In the genomic region with DNA sequence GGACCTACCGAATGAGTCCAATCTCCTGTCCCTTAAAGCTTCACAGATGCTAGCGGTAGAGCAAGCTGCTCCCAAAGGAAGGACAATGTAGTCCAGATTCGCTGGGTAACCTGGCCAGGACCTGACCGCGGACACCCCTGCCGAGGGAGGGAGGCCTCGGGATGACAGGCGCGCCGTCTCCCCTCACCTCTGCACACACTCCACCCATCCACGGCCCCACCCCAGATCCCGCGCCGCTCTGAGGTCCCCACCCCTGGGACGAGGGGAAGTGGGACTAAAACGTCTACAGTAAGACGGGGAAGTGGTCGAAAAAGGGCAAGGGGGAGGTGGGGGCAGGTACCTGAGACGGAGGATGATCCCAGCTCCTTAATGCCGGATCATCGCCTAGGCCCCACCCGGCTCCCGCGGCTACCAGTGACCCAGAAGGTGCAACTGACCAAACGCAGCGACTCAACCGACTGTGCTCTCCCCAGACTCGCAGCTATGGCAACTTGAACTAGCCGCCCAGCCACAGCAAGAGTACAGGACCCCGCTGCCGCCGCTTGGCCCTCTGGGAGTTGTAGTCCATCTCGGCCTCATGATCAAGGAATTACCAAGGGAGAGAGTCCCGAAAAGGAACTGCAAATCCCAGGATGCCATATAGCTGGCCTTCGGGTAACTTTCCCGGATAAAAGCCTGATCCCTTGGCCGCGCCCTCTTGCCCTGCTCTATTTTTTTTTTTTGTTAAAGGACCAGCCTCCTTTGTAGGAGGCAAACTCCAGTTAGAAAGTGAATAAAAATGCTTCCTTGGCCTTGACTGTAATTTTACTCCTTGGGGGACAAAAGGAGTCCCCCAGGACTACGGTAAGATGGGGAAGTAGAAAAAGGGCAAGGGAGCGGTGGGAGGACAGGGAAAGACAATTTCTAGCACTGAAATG, we compare ENCODE assay signal across 8 cellular contexts. TPM values are rescaled to one million over a fixed set of nuclear protein-coding genes. Genes with fewer than 3 reads are reported as not detected.
DNase-seq lines count a peak whose midpoint lies in the region; ATAC-seq, FAIRE-seq and TF ChIP-seq lines count a peak whose summit lies in the region.

A gene (minus strand): TSS at position 498 of the 917 bp plus-strand sequence.

- H3K4me1 ChIP-seq in adipocyte (ENCODE audit: control insufficient read depth, insufficient read depth, low read length) (peaks cover 10% of the 10 kb centered on the region), trophoblast cell (ENCODE audit: control insufficient read depth in 1 of 2, insufficient read depth in 2 of 2, low read length in 2 of 2) (no peaks in the 10 kb centered on the region), transverse colon (peaks cover 0 to 18% (median 13%) of the 10 kb centered on the region in 4 donors)

- no peak for TF ChIP-seq EP300 in transverse colon (IDR thresholded peaks at IDR 0.05; ENCODE audit: low read depth)

- POLR2A ChIA-PET in T-cell (lab: Charles Lee): interaction anchor here in 1 of 2 donors (0.6 kb wide), 2 partner anchors 16 to 49 kb away, joined by 3 read pairs; no protein-coding TSS in a partner anchor

- H3K18ac ChIP-seq in trophoblast cell (ENCODE audit: low read length): no peak within 1 kb of the TSS

- peak within 1 kb of the TSS; percentile 87 to 92 (median 87) for H3K4me3 Mint-ChIP-seq in T-cell

- peak within 1 kb of the TSS; percentile 48 for H4K91ac ChIP-seq in trophoblast cell (ENCODE audit: low read depth, low read length)

- peak within 1 kb of the TSS; percentile 11 for H3K14ac ChIP-seq in trophoblast cell (ENCODE audit: low read length)

- H3K36me3 ChIP-seq in adipocyte (ENCODE audit: control insufficient read depth, insufficient read depth, low read length, severe bottlenecking) (no peaks in the 10 kb centered on the region), trophoblast cell (ENCODE audit: control insufficient read depth in 1 of 2, insufficient read depth in 2 of 2, low read length in 2 of 2) (peaks cover 0 to 1% of the 10 kb centered on the region in 2 experiments), transverse colon (no peaks in the 10 kb centered on the region)

- H2BK12ac ChIP-seq in trophoblast cell (ENCODE audit: low read length): no peak within 1 kb of the TSS

- no peaks in the 10 kb centered on the region for H3K36me3 Mint-ChIP-seq in T-cell

- no peak within 1 kb of the TSS for H2BK120ac ChIP-seq in trophoblast cell (ENCODE audit: insufficient read depth, low read length, poor library complexity)

- H3K79me1 ChIP-seq in trophoblast cell (ENCODE audit: low read length): peaks cover 3% of the 10 kb centered on the region

- H3K4me3 ChIP-seq in adipocyte (ENCODE audit: low read length) (peak within 1 kb of the TSS; percentile 98), trophoblast cell (ENCODE audit: low read depth, low read length) (peak within 1 kb of the TSS; percentile 93), transverse colon (peak within 1 kb of the TSS; percentile 52 to 80 (median 65))

- peaks cover 16 to 31% (median 29%) of the 10 kb centered on the region in 3 donors for H3K4me1 Mint-ChIP-seq in T-cell

- H2AFZ ChIP-seq in trophoblast cell (ENCODE audit: insufficient read depth, low read length, poor library complexity): peak within 1 kb of the TSS; percentile 79

- WGBS in trophoblast cell (ENCODE audit: extremely low coverage, insufficient coverage, insufficient read length): no CpG with 5 or more reads among the region's 40 CpGs
- 2 to 7% methylated on average over 7 to 40 of the region's 40 CpGs for WGBS in transverse colon (ENCODE audit: low coverage in 1 of 2), 2 donors

- no peak for TF ChIP-seq CTCF in transverse colon (IDR thresholded peaks at IDR 0.05)

- no peak within 1 kb of the TSS for H2BK5ac ChIP-seq in trophoblast cell (ENCODE audit: low read depth, low read length, poor library complexity)

- peak; percentile 99 for ATAC-seq in HG02798 (IDR thresholded peaks at IDR 0.05; ENCODE audit: poor library complexity, unreplicated experiment)
- ATAC-seq in T-cell (replicated peaks in 1 of 4): peak; percentile 93 to 98 (median 96)

- H3K4me2 ChIP-seq in trophoblast cell (ENCODE audit: low read length): peak within 1 kb of the TSS; percentile 66

- peak within 1 kb of the TSS; percentile 4 for H3K4ac ChIP-seq in trophoblast cell (ENCODE audit: low read depth, low read length)

- H3K9me3 Mint-ChIP-seq in T-cell: no peaks in the 10 kb centered on the region

- TF ChIP-seq POLR2A in GM12892 (IDR thresholded peaks at IDR 0.05; ENCODE audit: low read depth, low read length) (peak; percentile 63; the same call in 1 of the 2 replicates), transverse colon (IDR thresholded peaks at IDR 0.05) (no peak)

- H3K27me3 ChIP-seq in adipocyte (replicated peaks; ENCODE audit: control insufficient read depth, insufficient read depth, low read length): no peaks in the 10 kb centered on the region
- H3K27me3 ChIP-seq in trophoblast cell (ENCODE audit: insufficient read depth, low read length): no peaks in the 10 kb centered on the region
- H3K27me3 ChIP-seq in transverse colon: no peaks in the 10 kb centered on the region

- H3K9me3 ChIP-seq in adipocyte (ENCODE audit: control insufficient read depth, low read length): no peaks in the 10 kb centered on the region
- H3K9me3 ChIP-seq in trophoblast cell (ENCODE audit: insufficient read depth, low read depth, low read length): no peaks in the 10 kb centered on the region
- H3K9me3 ChIP-seq in transverse colon: no peaks in the 10 kb centered on the region

- in situ Hi-C loops in transverse colon (cut with MboI; ENCODE audit: low pct_ligation_motif_present in 1 of 4, low pct_unique_long_range_greater_than_20kb in 1 of 4, low sequenced_read_pairs in 3 of 4): no loop called here

- FAIRE-seq in GM12892 (lab: Jason Lieb, UNC): peak; percentile 96

- H3K27ac ChIP-seq in trophoblast cell (ENCODE audit: low read depth, low read length) (no peak within 1 kb of the TSS), transverse colon (peak within 1 kb of the TSS; percentile 58 to 66 (median 62))

- peaks cover 2% of the 10 kb centered on the region for H3K79me2 ChIP-seq in trophoblast cell (ENCODE audit: control insufficient read depth, insufficient read depth, low read length, poor library complexity)

- intact Hi-C loops in cardiac septum (cut with DNase I): no loop called here
- intact Hi-C loops in transverse colon (cut with DNase I; ENCODE audit: low total_unique reads): no loop called here

- DNase-seq in GM12892 (ENCODE audit: insufficient read length): peak; percentile 57
- DNase-seq in NCI-H1417 treated with DMSO at 0.1 percent for 48 hours (lab: John Stamatoyannopoulos, UW): peak; percentile 92
- peak; percentile 54 to 85 (median 72) for DNase-seq in T-cell
- DNase-seq in adipocyte (ENCODE audit: low read depth): peak; percentile 99
- DNase-seq in cardiac septum (ENCODE audit: low spot score): peak; percentile 96
- peak; percentile 98 for DNase-seq in trophoblast cell
- DNase-seq in transverse colon: peak; percentile 95

- peak within 1 kb of the TSS; percentile 88 to 90 for H3K27ac Mint-ChIP-seq in T-cell

- H3K9ac ChIP-seq in adipocyte (ENCODE audit: low read length) (peak within 1 kb of the TSS; percentile 83), trophoblast cell (ENCODE audit: low read length) (peak within 1 kb of the TSS; percentile 76)

- CTCF ChIA-PET in T-cell (lab: Charles Lee): interaction anchor here (0.9 to 2.2 kb wide), 11 partner anchors 10 to 523 kb away, joined by 3 to 11 read pairs (median 4); a partner anchor contains a TSS

- H3K27me3 Mint-ChIP-seq in T-cell: peaks cover 0 to 5% of the 10 kb centered on the region in 2 donors

- peak within 1 kb of the TSS; percentile 68 for H4K12ac ChIP-seq in trophoblast cell (ENCODE audit: low read depth, low read length)

- no peak within 1 kb of the TSS for H2AK5ac ChIP-seq in trophoblast cell (ENCODE audit: low read length)

- H3K23ac ChIP-seq in trophoblast cell (ENCODE audit: low read length): no peak within 1 kb of the TSS

- peak within 1 kb of the TSS; percentile 79 for H4K8ac ChIP-seq in trophoblast cell (ENCODE audit: low read depth, low read length)

RNA-seq across cellular contexts. Expression of the gene that starts here (rescaled TPM):
- 4.7 TPM for polyA plus RNA-seq in GM12892 (2012; ENCODE audit: missing spikeins)
- total RNA-seq in T-cell (10 to 100 TPM; 12.6 to 24.8 (median 15.2) TPM), cardiac septum (3.0 TPM), transverse colon (1 to 10 TPM; 1.9 to 9.7 (median 4.0) TPM)
- 4.5 and 4.6 TPM in 2 replicates for polyA plus RNA-seq in trophoblast cell (2013)
